ENCODE assay signal across 12 cellular contexts in genomic region chr9:107307331-107307730, GRCh38.
"Had no signal": no experiment of that assay in that cellular context is flagged by ENCODE, and none has a peak within 500 bp of the region (broad histone marks: within the 10 kb centered on the region; RNA-seq: fewer than 3 reads in every experiment).

No MANE protein-coding gene starts in this region.

- H3K27me3 Mint-ChIP-seq: activated CD4-positive, alpha-beta memory T cell treated with anti-CD3 and anti-CD28 coated beads, Interleukin-2, amount 10 ng/mL, durations not matched to agents 7 days and 5 days had no signal

- H3K4me3 ChIP-seq: sigmoid colon, SK-N-MC had no signal

- H3K9me3 ChIP-seq: sigmoid colon had no signal

- H3K4me3 Mint-ChIP-seq: activated CD4-positive, alpha-beta memory T cell treated with anti-CD3 and anti-CD28 coated beads, Interleukin-2, amount 10 ng/mL, durations not matched to agents 7 days and 5 days; activated naive CD4-positive, alpha-beta T cell treated with anti-CD3 and anti-CD28 coated beads for 36 hours; stimulated activated effector memory CD8-positive, alpha-beta T cell treated with anti-CD3 and anti-CD28 coated beads, Interleukin-12 subunit alpha, Interleukin-12 subunit beta, amount 100 ng/mL, for 72 hours had no signal

- ATAC-seq: stimulated activated effector memory CD8-positive, alpha-beta T cell treated with anti-CD3 and anti-CD28 coated beads, Interleukin-12 subunit alpha, Interleukin-12 subunit beta, amount 100 ng/mL, for 72 hours had no signal

- H3K9me3 Mint-ChIP-seq: activated CD4-positive, alpha-beta memory T cell treated with anti-CD3 and anti-CD28 coated beads, Interleukin-2, amount 10 ng/mL, durations not matched to agents 7 days and 5 days; activated naive CD4-positive, alpha-beta T cell treated with anti-CD3 and anti-CD28 coated beads for 36 hours; stimulated activated effector memory CD8-positive, alpha-beta T cell treated with anti-CD3 and anti-CD28 coated beads, Interleukin-12 subunit alpha, Interleukin-12 subunit beta, amount 100 ng/mL, for 72 hours had no signal

- DNase-seq: activated CD4-positive, alpha-beta memory T cell treated with anti-CD3 and anti-CD28 coated beads, Interleukin-2, amount 10 ng/mL, durations not matched to agents 7 days and 5 days; activated CD8-positive, alpha-beta memory T cell treated with anti-CD3 and anti-CD28 coated beads, Interleukin-2, amount 50 U/mL, for 4 hours; activated naive CD4-positive, alpha-beta T cell treated with anti-CD3 and anti-CD28 coated beads for 36 hours; hippocampal formation; mesenchymal stem cell; sigmoid colon; stimulated activated CD4-positive, alpha-beta T cell treated with anti-CD3 and anti-CD28 coated beads, Interleukin-2, amount 100 ng/mL, for 24 hours; T-helper 1 cell; WERI-Rb-1 had no signal

- FAIRE-seq: colon had no signal

- H3K27ac Mint-ChIP-seq: activated naive CD4-positive, alpha-beta T cell treated with anti-CD3 and anti-CD28 coated beads for 36 hours; stimulated activated effector memory CD8-positive, alpha-beta T cell treated with anti-CD3 and anti-CD28 coated beads, Interleukin-12 subunit alpha, Interleukin-12 subunit beta, amount 100 ng/mL, for 72 hours had no signal

- H3K27ac ChIP-seq: sigmoid colon, SK-N-MC, WERI-Rb-1 had no signal

- H3K27me3 ChIP-seq: sigmoid colon had no signal
